ENCODE assay signal across 26 cellular contexts in the genomic region with DNA sequence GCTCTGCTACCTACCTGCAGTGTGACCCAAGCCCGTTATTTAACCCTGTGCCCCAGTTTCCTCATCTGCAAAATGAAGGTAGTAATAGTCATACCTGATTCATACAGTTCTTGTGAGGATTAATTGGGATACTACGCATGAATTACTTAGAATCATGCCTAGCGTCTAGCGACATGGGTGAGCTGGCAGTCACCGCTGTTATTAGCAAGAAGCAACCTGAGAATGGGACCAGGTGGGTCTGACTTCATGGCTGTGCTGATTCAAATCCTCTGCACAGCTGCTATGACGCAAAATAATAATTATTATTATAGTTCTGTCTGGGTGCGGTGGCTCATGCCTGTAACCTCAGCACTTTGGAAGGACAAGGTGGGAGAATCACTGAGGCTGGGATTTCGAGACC. TPM values are rescaled to one million over a fixed set of nuclear protein-coding genes. Genes with fewer than 3 reads are reported as not detected.
A peak's percentile ranks its signal among the peaks of the same experiment; 100 is the strongest.
DNase-seq lines count a peak whose midpoint lies in the region; ATAC-seq, FAIRE-seq and TF ChIP-seq lines count a peak whose summit lies in the region.
"Had no signal": no experiment of that assay in that cellular context is flagged by ENCODE, and none has a peak within 500 bp of the region (broad histone marks: within the 10 kb centered on the region; RNA-seq: fewer than 3 reads in every experiment).

No MANE protein-coding gene starts in this region.

- no peak overlapping the region for H2AFZ ChIP-seq in keratinocyte (ENCODE audit: control insufficient read depth, low read length)

- no peaks in the 10 kb centered on the region for H3K36me3 ChIP-seq in keratinocyte (ENCODE audit: control insufficient read depth in 2 of 2, extremely low read depth in 1 of 2, insufficient read depth in 2 of 2, low read length in 2 of 2)
- H3K36me3 ChIP-seq: esophagus muscularis mucosa, gastrocnemius medialis, neutrophil, prostate gland had no signal

- H3K27me3 ChIP-seq in keratinocyte (ENCODE audit: control insufficient read depth, extremely low read depth, insufficient read depth, low read length) = no peaks in the 10 kb centered on the region
- H3K27me3 ChIP-seq: esophagus muscularis mucosa, gastrocnemius medialis had no signal

- no peak overlapping the region for H3K4me3 Mint-ChIP-seq in activated naive CD8-positive, alpha-beta T cell
- no peak overlapping the region for H3K4me3 Mint-ChIP-seq in activated naive CD8-positive, alpha-beta T cell treated with anti-CD3 and anti-CD28 coated beads, Interleukin-2, amount 50 U/mL, for 24 hours

- H3K27ac Mint-ChIP-seq in activated naive CD8-positive, alpha-beta T cell = peak overlapping the region; percentile 16
- no peak overlapping the region for H3K27ac Mint-ChIP-seq in activated naive CD8-positive, alpha-beta T cell treated with anti-CD3 and anti-CD28 coated beads, Interleukin-2, amount 50 U/mL, for 24 hours

- no peaks in the 10 kb centered on the region for H3K27me3 Mint-ChIP-seq in activated naive CD8-positive, alpha-beta T cell
- peaks cover 2% of the 10 kb centered on the region for H3K27me3 Mint-ChIP-seq in activated naive CD8-positive, alpha-beta T cell treated with anti-CD3 and anti-CD28 coated beads, Interleukin-2, amount 50 U/mL, for 24 hours

- dilution Hi-C loops in keratinocyte (cut with MboI; ENCODE audit: extremely low pct_ligation_motif_present, low sequenced_read_pairs) = no loop called here

- H3K9me3 ChIP-seq in keratinocyte (ENCODE audit: control insufficient read depth, low read depth, low read length) = no peaks in the 10 kb centered on the region
- H3K9me3 ChIP-seq: A549, esophagus muscularis mucosa, gastrocnemius medialis, neutrophil, prostate gland had no signal

- no peak overlapping the region for H3K4me3 ChIP-seq in keratinocyte (ENCODE audit: control insufficient read depth in 2 of 3, extremely low read depth in 1 of 3, insufficient read depth in 2 of 3, low read depth in 1 of 3, low read length in 3 of 3)
- H3K4me3 ChIP-seq: A549, esophagus muscularis mucosa, gastrocnemius medialis, lung, prostate gland had no signal

- no peak for ATAC-seq in activated naive CD8-positive, alpha-beta T cell treated with anti-CD3 and anti-CD28 coated beads, Interleukin-2, amount 50 U/mL, for 24 hours
- ATAC-seq in HG02870 (IDR thresholded peaks at IDR 0.05; ENCODE audit: unreplicated experiment) = no peak
- ATAC-seq: A549, gastrocnemius medialis had no signal

- no peaks in the 10 kb centered on the region for H4K20me1 ChIP-seq in keratinocyte (ENCODE audit: control insufficient read depth, extremely low read depth, insufficient read depth, low read length)

- no peaks in the 10 kb centered on the region for H3K9me3 Mint-ChIP-seq in activated naive CD8-positive, alpha-beta T cell (ENCODE audit: low read depth)
- no peaks in the 10 kb centered on the region for H3K9me3 Mint-ChIP-seq in activated naive CD8-positive, alpha-beta T cell treated with anti-CD3 and anti-CD28 coated beads, Interleukin-2, amount 50 U/mL, for 24 hours

- TF ChIP-seq CTCF in keratinocyte (optimal IDR thresholded peaks at IDR 0.05 in 1 of 3, IDR thresholded peaks at IDR 0.05 in 1 of 3, conservative IDR thresholded peaks at IDR 0.05 in 1 of 3; ENCODE audit: extremely low read depth in 1 of 3, insufficient read depth in 2 of 3, low read length in 3 of 3) = no peak

- no peaks in the 10 kb centered on the region for H3K9me1 ChIP-seq in keratinocyte (ENCODE audit: control insufficient read depth, extremely low read depth, insufficient read depth, low read length)

- H3K4me2 ChIP-seq in keratinocyte (ENCODE audit: control insufficient read depth, extremely low read depth, insufficient read depth, low read depth, low read length) = no peak overlapping the region
- H3K4me2 ChIP-seq: A549 had no signal

- peak; percentile 15 to 68 for DNase-seq in NCI-H524 (lab: John Stamatoyannopoulos, UW)
- no peak for DNase-seq in NCI-H524 treated with DMSO at 0.1 percent for 48 hours (lab: John Stamatoyannopoulos, UW)
- DNase-seq in activated naive CD8-positive, alpha-beta T cell treated with anti-CD3 and anti-CD28 coated beads, Interleukin-2, amount 50 U/mL, for 24 hours = no peak
- peak; percentile 26 for DNase-seq in RPMI7951 (ENCODE audit: low read depth)
- peak; percentile 17 for DNase-seq in keratinocyte (ENCODE audit: low read depth, low spot score)
- no peak for DNase-seq in HuH-7.5 (ENCODE audit: low spot score)
- DNase-seq: COR-L47; effector CD8-positive, alpha-beta T cell; gastrocnemius medialis; GOT3; NCI-H1105 treated with DMSO at 0.1 percent for 48 hours; NCI-H774; Right ventricle myocardium superior had no signal

- H3K4me1 ChIP-seq in keratinocyte (ENCODE audit: control insufficient read depth, extremely low read depth, insufficient read depth, low read length) = no peaks in the 10 kb centered on the region
- H3K4me1 ChIP-seq: A549, gastrocnemius medialis, prostate gland had no signal

- peaks cover 37% of the 10 kb centered on the region for H3K4me1 Mint-ChIP-seq in activated naive CD8-positive, alpha-beta T cell (ENCODE audit: low read depth)
- H3K4me1 Mint-ChIP-seq in activated naive CD8-positive, alpha-beta T cell treated with anti-CD3 and anti-CD28 coated beads, Interleukin-2, amount 50 U/mL, for 24 hours = peaks cover 53% of the 10 kb centered on the region

- H3K9ac ChIP-seq in keratinocyte (ENCODE audit: control insufficient read depth, extremely low read depth, insufficient read depth, low read length) = no peak overlapping the region

- FAIRE-seq in keratinocyte (lab: Jason Lieb, UNC) = no peak
- FAIRE-seq: A549, urothelium cell line had no signal

- H3K27ac ChIP-seq in keratinocyte (ENCODE audit: control insufficient read depth, insufficient read depth, low read length) = no peak overlapping the region
- H3K27ac ChIP-seq: A549, esophagus muscularis mucosa, gastrocnemius medialis, neutrophil, prostate gland had no signal

- H3K79me2 ChIP-seq in keratinocyte (ENCODE audit: control insufficient read depth, insufficient read depth, low read length) = no peaks in the 10 kb centered on the region

- H3K36me3 Mint-ChIP-seq in activated naive CD8-positive, alpha-beta T cell = peaks cover 8% of the 10 kb centered on the region
- H3K36me3 Mint-ChIP-seq in activated naive CD8-positive, alpha-beta T cell treated with anti-CD3 and anti-CD28 coated beads, Interleukin-2, amount 50 U/mL, for 24 hours (ENCODE audit: low read depth) = peaks cover 25% of the 10 kb centered on the region

RNA-seq across cellular contexts. Expression of a gene that starts 7.9 kb away (rescaled TPM):
- 17.1 and 21.2 TPM in 2 replicates for total RNA-seq in RPMI7951 (2014; rRNA removed; shearing (Covaris generic))
- polyA plus RNA-seq in keratinocyte = 0.98 to 2.8 TPM (median 2.4 TPM) in 3 replicates
- polyA plus RNA-seq in keratinocyte (2011; ENCODE audit: low read depth) = 0.80 TPM
- 0.79 and 1.2 TPM in 2 replicates for polyA plus RNA-seq in keratinocyte (2011; cell fraction: cytosol; rRNA removed)
- polyA plus RNA-seq in keratinocyte (2011; cell fraction: nucleus; rRNA removed) = 2.0 and 2.9 TPM in 2 replicates
- 3.1 and 3.8 TPM in 2 replicates for polyA plus RNA-seq in keratinocyte (2012; ENCODE audit: low replicate concordance)
- polyA minus RNA-seq in keratinocyte = 0.38 to 6.6 TPM (median 0.92 TPM) in 3 replicates
- polyA minus RNA-seq in keratinocyte (2011; cell fraction: cytosol; rRNA and poly(A)+ RNA removed) = 2.3 TPM
- polyA minus RNA-seq in keratinocyte (2011; cell fraction: nucleus; rRNA and poly(A)+ RNA removed) = 1.9 and 4.1 TPM in 2 replicates

RNA-seq across cellular contexts. Expression of a gene that starts 21.0 kb away (rescaled TPM):
- total RNA-seq in RPMI7951 (2014; rRNA removed; shearing (Covaris generic)) = not detected in 2 replicates
- not detected in 3 replicates for polyA plus RNA-seq in keratinocyte
- polyA plus RNA-seq in keratinocyte (2011; ENCODE audit: low read depth) = not detected
- polyA plus RNA-seq in keratinocyte (2011; cell fraction: cytosol; rRNA removed) = not detected in 2 replicates
- polyA plus RNA-seq in keratinocyte (2011; cell fraction: nucleus; rRNA removed) = not detected in 2 replicates
- not detected in 2 replicates for polyA plus RNA-seq in keratinocyte (2012; ENCODE audit: low replicate concordance)
- polyA minus RNA-seq in keratinocyte = not detected in 3 replicates
- not detected for polyA minus RNA-seq in keratinocyte (2011; cell fraction: cytosol; rRNA and poly(A)+ RNA removed)
- not detected in 2 replicates for polyA minus RNA-seq in keratinocyte (2011; cell fraction: nucleus; rRNA and poly(A)+ RNA removed)
- total RNA-seq: chondrocyte, esophagus muscularis mucosa, gastrocnemius medialis, kidney epithelial cell, lung, OCI-LY7, prostate gland, Right ventricle myocardium superior, temporal lobe had no signal
- polyA plus RNA-seq: A549, BJ, lung had no signal

RNA-seq across cellular contexts. Expression of a gene that starts 25.3 kb away (rescaled TPM):
- not detected in 2 replicates for total RNA-seq in RPMI7951 (2014; rRNA removed; shearing (Covaris generic))
- not detected in 3 replicates for polyA plus RNA-seq in keratinocyte
- not detected for polyA plus RNA-seq in keratinocyte (2011; ENCODE audit: low read depth)
- not detected in 2 replicates for polyA plus RNA-seq in keratinocyte (2011; cell fraction: cytosol; rRNA removed)
- not detected in 2 replicates for polyA plus RNA-seq in keratinocyte (2011; cell fraction: nucleus; rRNA removed)
- not detected in 2 replicates for polyA plus RNA-seq in keratinocyte (2012; ENCODE audit: low replicate concordance)
- not detected in 3 replicates for polyA minus RNA-seq in keratinocyte
- polyA minus RNA-seq in keratinocyte (2011; cell fraction: cytosol; rRNA and poly(A)+ RNA removed) = not detected
- polyA minus RNA-seq in keratinocyte (2011; cell fraction: nucleus; rRNA and poly(A)+ RNA removed) = not detected in 2 replicates
- total RNA-seq: chondrocyte, esophagus muscularis mucosa, gastrocnemius medialis, kidney epithelial cell, lung, OCI-LY7, prostate gland, Right ventricle myocardium superior, temporal lobe had no signal
- polyA plus RNA-seq: A549, BJ, lung had no signal

RNA-seq across cellular contexts. Expression of a gene that starts 28.1 kb away (rescaled TPM):
- not detected in 2 replicates for total RNA-seq in RPMI7951 (2014; rRNA removed; shearing (Covaris generic))
- polyA plus RNA-seq in keratinocyte = not detected in 3 replicates
- not detected for polyA plus RNA-seq in keratinocyte (2011; ENCODE audit: low read depth)
- polyA plus RNA-seq in keratinocyte (2011; cell fraction: cytosol; rRNA removed) = not detected in 2 replicates
- polyA plus RNA-seq in keratinocyte (2011; cell fraction: nucleus; rRNA removed) = not detected in 2 replicates
- not detected in 2 replicates for polyA plus RNA-seq in keratinocyte (2012; ENCODE audit: low replicate concordance)
- not detected in 3 replicates for polyA minus RNA-seq in keratinocyte
- not detected for polyA minus RNA-seq in keratinocyte (2011; cell fraction: cytosol; rRNA and poly(A)+ RNA removed)
- not detected in 2 replicates for polyA minus RNA-seq in keratinocyte (2011; cell fraction: nucleus; rRNA and poly(A)+ RNA removed)
- total RNA-seq: chondrocyte, esophagus muscularis mucosa, gastrocnemius medialis, kidney epithelial cell, lung, OCI-LY7, Right ventricle myocardium superior, temporal lobe had no signal
- polyA plus RNA-seq: A549, BJ, lung had no signal

RNA-seq across cellular contexts. Expression of a gene that starts 33.0 kb away (rescaled TPM):
- not detected in 2 replicates for total RNA-seq in RPMI7951 (2014; rRNA removed; shearing (Covaris generic))
- not detected in 3 replicates for polyA plus RNA-seq in keratinocyte
- not detected for polyA plus RNA-seq in keratinocyte (2011; ENCODE audit: low read depth)
- not detected in 2 replicates for polyA plus RNA-seq in keratinocyte (2011; cell fraction: cytosol; rRNA removed)
- not detected in 2 replicates for polyA plus RNA-seq in keratinocyte (2011; cell fraction: nucleus; rRNA removed)
- not detected in 2 replicates for polyA plus RNA-seq in keratinocyte (2012; ENCODE audit: low replicate concordance)
- not detected in 3 replicates for polyA minus RNA-seq in keratinocyte
- not detected for polyA minus RNA-seq in keratinocyte (2011; cell fraction: cytosol; rRNA and poly(A)+ RNA removed)
- not detected in 2 replicates for polyA minus RNA-seq in keratinocyte (2011; cell fraction: nucleus; rRNA and poly(A)+ RNA removed)
- total RNA-seq: chondrocyte, esophagus muscularis mucosa, gastrocnemius medialis, kidney epithelial cell, lung, OCI-LY7, Right ventricle myocardium superior, temporal lobe had no signal
- polyA plus RNA-seq: A549, BJ, lung had no signal

Comparison
In these comparisons a context has a peak if more than half of its experiments do, and no peak if none do; other contexts are left out.
1. DNase-seq: peak in NCI-H524 (2 of 2), RPMI7951 (single experiment) and keratinocyte (single experiment); none in NCI-H524 treated with DMSO at 0.1 percent for 48 hours (single experiment), activated naive CD8-positive, alpha-beta T cell treated with anti-CD3 and anti-CD28 coated beads, Interleukin-2, amount 50 U/mL, for 24 hours (single experiment) and HuH-7.5 (single experiment).